9 cellular contexts compared by ENCODE assay signal in the genomic region with DNA sequence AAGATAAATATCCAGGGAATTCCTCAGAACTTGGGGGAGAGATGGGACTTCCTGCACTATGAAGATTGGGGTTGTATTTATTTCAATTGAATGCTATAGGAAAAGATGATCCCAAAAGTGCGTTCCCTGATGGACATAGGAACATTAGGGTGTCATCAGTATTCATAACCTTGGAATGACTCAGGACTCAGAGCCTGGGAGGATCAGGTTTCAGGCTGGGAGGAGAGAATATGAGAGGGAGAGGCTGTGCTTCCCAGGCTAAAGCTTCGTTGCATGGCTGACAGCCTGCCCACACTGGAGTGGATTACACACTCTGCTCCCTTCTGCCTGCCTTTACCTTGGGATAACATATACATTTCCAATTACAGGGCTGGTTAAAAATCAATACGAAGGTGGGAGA.
DNase-seq lines count a peak whose midpoint lies in the region; ATAC-seq and TF ChIP-seq lines count a peak whose summit lies in the region.
"Had no signal": no experiment of that assay in that cellular context is flagged by ENCODE, and none has a peak within 500 bp of the region (broad histone marks: within the 10 kb centered on the region; RNA-seq: fewer than 3 reads in every experiment).

No MANE protein-coding gene starts in this region.

- no peak for TF ChIP-seq CTCF in choroid plexus epithelial cell (conservative IDR thresholded peaks at IDR 0.05; ENCODE audit: low read depth, low read length)
- TF ChIP-seq CTCF in nephron (IDR thresholded peaks at IDR 0.05; ENCODE audit: unreplicated experiment in 3 of 3): no peak

- in situ Hi-C loops in KBM-7 (cut with MboI; ENCODE audit: low pct_unique_long_range_greater_than_20kb, low sequenced_read_pairs): no loop called here

- ATAC-seq in HG03342 (IDR thresholded peaks at IDR 0.05; ENCODE audit: unreplicated experiment): no peak
- ATAC-seq in HG03097 (IDR thresholded peaks at IDR 0.05; ENCODE audit: low FRiP score, unreplicated experiment): no peak
- no peak for ATAC-seq in HG02973 (IDR thresholded peaks at IDR 0.05; ENCODE audit: unreplicated experiment)

- H3K4me3 Mint-ChIP-seq in nephron: no peak overlapping the region
- H3K4me3 Mint-ChIP-seq: neural crest cell had no signal

- H3K27me3 Mint-ChIP-seq in nephron (ENCODE audit: low read depth): peaks cover 4% of the 10 kb centered on the region

- H3K9me3 Mint-ChIP-seq in nephron: no peaks in the 10 kb centered on the region
- H3K9me3 Mint-ChIP-seq: neural crest cell had no signal

- peak overlapping the region; percentile 55 to 68 (median 65) for H3K27ac Mint-ChIP-seq in nephron

- DNase-seq in Daoy (ENCODE audit: low read depth) (peak; percentile 77), NCI-H2029 treated with DMSO at 0.1 percent for 48 hours (lab: John Stamatoyannopoulos, UW) (peak; percentile 27), choroid plexus epithelial cell (ENCODE audit: low read depth) (peak; percentile 89), KBM-7 (no peak)

- peaks cover 14% of the 10 kb centered on the region for H3K4me1 Mint-ChIP-seq in nephron

- no peak overlapping the region for H3K4me3 ChIP-seq in choroid plexus epithelial cell (ENCODE audit: low read depth, low read length)

- H3K36me3 Mint-ChIP-seq in nephron (ENCODE audit: low read depth): no peaks in the 10 kb centered on the region
